Comparison of ENCODE assay signal across 29 cellular contexts in the genomic region with DNA sequence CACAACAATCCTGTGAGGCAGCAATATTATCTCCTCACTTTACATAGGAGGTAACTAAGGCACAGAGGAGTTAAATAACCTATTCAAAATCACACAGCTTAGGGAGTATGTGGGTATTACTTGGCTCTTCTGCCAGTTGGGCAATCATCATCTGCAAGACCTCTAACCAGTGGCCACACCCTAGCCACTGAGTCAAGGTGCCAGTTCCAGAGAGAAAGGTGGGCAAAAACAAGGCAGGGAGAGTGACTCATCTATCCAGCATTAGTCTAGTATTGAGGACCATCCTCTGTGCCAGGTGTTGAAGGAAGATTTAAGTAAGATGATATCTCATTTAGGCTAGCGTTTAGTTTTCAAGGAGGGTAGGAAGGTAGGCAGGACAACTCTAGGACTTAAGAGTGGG.
"Had no signal": no experiment of that assay in that cellular context is flagged by ENCODE, and none has a peak within 500 bp of the region (broad histone marks: within the 10 kb centered on the region; RNA-seq: fewer than 3 reads in every experiment).

No MANE protein-coding gene starts in this region.

- H3K9me3 ChIP-seq: left ventricle myocardium inferior, mucosa of descending colon, pancreas, prostate gland, stomach, testis, thyroid gland, transverse colon, upper lobe of left lung had no signal

- H3K79me2 ChIP-seq: hepatocyte had no signal

- H3K36me3 Mint-ChIP-seq: memory B cell; naive thymus-derived CD4-positive, alpha-beta T cell; stimulated activated naive B cell treated with anti-CD40 and anti-IgM and Interleukin-4, amounts not matched to agents 10 μg/mL and 1 μg/mL and 100 μg/mL, for 72 hours had no signal

- H3K4me3 ChIP-seq: hepatocyte, left ventricle myocardium inferior, lung, mucosa of descending colon, pancreas, prostate gland, skin epidermis, stomach, testis, thyroid gland, transverse colon, upper lobe of left lung had no signal

- H2AFZ ChIP-seq: hepatocyte had no signal

- H3K4me1 ChIP-seq: left ventricle myocardium inferior, pancreas, prostate gland, stomach, testis, thyroid gland, transverse colon had no signal

- H3K4me3 Mint-ChIP-seq: memory B cell; naive thymus-derived CD4-positive, alpha-beta T cell; nephron; neural crest cell; stimulated activated naive B cell treated with anti-CD40 and anti-IgM and Interleukin-4, amounts not matched to agents 10 μg/mL and 1 μg/mL and 100 μg/mL, for 72 hours had no signal

- H3K27ac ChIP-seq: hepatocyte, left ventricle myocardium inferior, pancreas, prostate gland, skin epidermis, stomach, testis, thyroid gland, transverse colon, upper lobe of left lung had no signal

- H3K27ac Mint-ChIP-seq: memory B cell; naive thymus-derived CD4-positive, alpha-beta T cell; nephron; stimulated activated naive B cell treated with anti-CD40 and anti-IgM and Interleukin-4, amounts not matched to agents 10 μg/mL and 1 μg/mL and 100 μg/mL, for 72 hours had no signal

- DNase-seq: islet precursor cell; left ventricle myocardium inferior; midbrain; mucosa of descending colon; naive thymus-derived CD4-positive, alpha-beta T cell; nucleus accumbens; pancreas; posterior cingulate gyrus; retina; right cardiac atrium; stimulated activated CD4-positive, alpha-beta T cell treated with anti-CD3 and anti-CD28 coated beads, Interleukin-12 subunit alpha, Interleukin-12 subunit beta, amount 100 ng/mL, for 4 hours; stimulated activated CD4-positive, alpha-beta T cell treated with anti-CD3 and anti-CD28 coated beads, Interleukin-15, amount 100 ng/mL, for 24 hours; stimulated activated CD4-positive, alpha-beta T cell treated with anti-CD3 and anti-CD28 coated beads, Interleukin-2, amount 100 ng/mL, for 24 hours; stimulated activated CD4-positive, alpha-beta T cell treated with anti-CD3 and anti-CD28 coated beads, Interleukin-4, amount 100 ng/mL, for 1 hour; stimulated activated naive B cell treated with anti-CD40 and anti-IgM and Interleukin-4, amounts not matched to agents 10 μg/mL and 1 μg/mL and 100 μg/mL, for 72 hours; stimulated activated naive CD8-positive, alpha-beta T cell treated with anti-CD3 and anti-CD28 coated beads, Interleukin-15, Interleukin-2, amounts not matched to agents 100 U/mL and 50 U/mL, for 24 hours; stomach; testis; thyroid gland; transverse colon; upper lobe of left lung had no signal

- H3K4me2 ChIP-seq: hepatocyte had no signal

- H3K27me3 Mint-ChIP-seq: stimulated activated naive B cell treated with anti-CD40 and anti-IgM and Interleukin-4, amounts not matched to agents 10 μg/mL and 1 μg/mL and 100 μg/mL, for 72 hours had no signal

- H3K27me3 ChIP-seq: hepatocyte, pancreas, stomach, testis, thyroid gland, transverse colon, upper lobe of left lung had no signal

- H3K36me3 ChIP-seq: left ventricle myocardium inferior, pancreas, prostate gland, stomach, thyroid gland, transverse colon, upper lobe of left lung had no signal

- H3K4me1 Mint-ChIP-seq: memory B cell; naive thymus-derived CD4-positive, alpha-beta T cell; nephron; neural crest cell; stimulated activated naive B cell treated with anti-CD40 and anti-IgM and Interleukin-4, amounts not matched to agents 10 μg/mL and 1 μg/mL and 100 μg/mL, for 72 hours had no signal

- H3K9me3 Mint-ChIP-seq: memory B cell; naive thymus-derived CD4-positive, alpha-beta T cell; stimulated activated naive B cell treated with anti-CD40 and anti-IgM and Interleukin-4, amounts not matched to agents 10 μg/mL and 1 μg/mL and 100 μg/mL, for 72 hours had no signal

- ATAC-seq: mucosa of descending colon; naive thymus-derived CD4-positive, alpha-beta T cell; pancreas; right cardiac atrium; sciatic nerve; stimulated activated naive B cell treated with anti-CD40 and anti-IgM and Interleukin-4, amounts not matched to agents 10 μg/mL and 1 μg/mL and 100 μg/mL, for 72 hours; stimulated activated naive CD8-positive, alpha-beta T cell treated with anti-CD3 and anti-CD28 coated beads, Interleukin-15, Interleukin-2, amounts not matched to agents 100 U/mL and 50 U/mL, for 24 hours had no signal
